In genomic region chr17:67156269-67157199, GRCh38 we compare ENCODE assay signal across 11 cellular contexts.
DNase-seq lines count a peak whose midpoint lies in the region; TF ChIP-seq lines count a peak whose summit lies in the region.
"Had no signal": no experiment of that assay in that cellular context is flagged by ENCODE, and none has a peak within 500 bp of the region (broad histone marks: within the 10 kb centered on the region; RNA-seq: fewer than 3 reads in every experiment).

No MANE protein-coding gene starts in this region.

- H3K4me2 ChIP-seq in mesendoderm (ENCODE audit: low read length) (no peak overlapping the region), smooth muscle cell (no peak overlapping the region)

- H3K79me2 ChIP-seq in mesendoderm (ENCODE audit: control insufficient read depth, insufficient read depth, low read length) (no peaks in the 10 kb centered on the region), smooth muscle cell (ENCODE audit: low read depth) (no peaks in the 10 kb centered on the region)

- H3K23ac ChIP-seq in mesendoderm (ENCODE audit: low read length), result no peak overlapping the region

- H3K4me3 ChIP-seq in NB4 (ENCODE audit: low read depth, low read length) (no peak overlapping the region), astrocyte of the spinal cord (ENCODE audit: low read depth, low read length) (no peak overlapping the region), mesendoderm (ENCODE audit: low read length) (no peak overlapping the region), smooth muscle cell (no peak overlapping the region), colonic mucosa (no peak overlapping the region)

- H3K27ac ChIP-seq in mesendoderm (ENCODE audit: low read depth, low read length) (no peak overlapping the region), smooth muscle cell (ENCODE audit: low read depth) (no peak overlapping the region), colonic mucosa (no peak overlapping the region)

- no peak overlapping the region for H3K18ac ChIP-seq in mesendoderm (ENCODE audit: low read length)

- no peak overlapping the region for H2AK5ac ChIP-seq in mesendoderm (ENCODE audit: low read length)

- H2BK5ac ChIP-seq in mesendoderm (ENCODE audit: low read length), result no peak overlapping the region

- WGBS in mesendoderm (ENCODE audit: extremely low coverage, insufficient coverage, low lambda C conversion rate), result no CpG with 5 or more reads among the region's 9 CpGs
- WGBS in smooth muscle cell (ENCODE audit: low lambda C conversion rate), result 80% methylated on average over 9 of the region's 9 CpGs

- no peak overlapping the region for H2AFZ ChIP-seq in smooth muscle cell (ENCODE audit: low read depth)

- H3K4me1 ChIP-seq in mesendoderm (ENCODE audit: control insufficient read depth, low read depth, low read length) (no peaks in the 10 kb centered on the region), smooth muscle cell (ENCODE audit: low read depth) (no peaks in the 10 kb centered on the region), colonic mucosa (no peaks in the 10 kb centered on the region)

- no peak overlapping the region for H2BK15ac ChIP-seq in mesendoderm (replicated peaks; ENCODE audit: low read depth)

- H3K4ac ChIP-seq in mesendoderm (ENCODE audit: low read depth, low read length), result no peak overlapping the region

- peaks cover 20% of the 10 kb centered on the region for H4K20me1 ChIP-seq in smooth muscle cell (ENCODE audit: low read depth)

- H3F3A ChIP-seq in smooth muscle cell (ENCODE audit: low read depth), result peaks cover 4% of the 10 kb centered on the region

- H3K9ac ChIP-seq in mesendoderm (ENCODE audit: low read length) (no peak overlapping the region), smooth muscle cell (ENCODE audit: low read depth) (no peak overlapping the region), colonic mucosa (ENCODE audit: low read depth in 2 of 2, low read length in 2 of 2) (no peak overlapping the region)

- in situ Hi-C loops in astrocyte of the spinal cord (cut with HindIII; ENCODE audit: low sequenced_read_pairs), result no loop called here

- H2BK120ac ChIP-seq in mesendoderm (ENCODE audit: low read depth, low read length), result no peak overlapping the region

- H4K8ac ChIP-seq in mesendoderm (ENCODE audit: low read depth, low read length), result no peak overlapping the region

- peaks cover 1% of the 10 kb centered on the region for H3K36me3 ChIP-seq in mesendoderm (ENCODE audit: control insufficient read depth, insufficient read depth, low read length)
- peaks cover 11% of the 10 kb centered on the region for H3K36me3 ChIP-seq in smooth muscle cell (ENCODE audit: low read depth)
- peaks cover 10% of the 10 kb centered on the region for H3K36me3 ChIP-seq in colonic mucosa

- no peak overlapping the region for H4K5ac ChIP-seq in mesendoderm (ENCODE audit: low read length)

- DNase-seq in activated CD4-positive, alpha-beta T cell treated with anti-CD3 and anti-CD28 coated beads for 48 hours, result peak; percentile 31
- DNase-seq in activated CD4-positive, alpha-beta T cell treated with anti-CD3 and anti-CD28 coated beads for 1 hour, result no peak
- peak; percentile 55 for DNase-seq in NB4 (ENCODE audit: low read depth)
- DNase-seq in astrocyte of the spinal cord (ENCODE audit: low read depth, low spot score), result peak; percentile 60
- peak; percentile 30 for DNase-seq in mesendoderm
- no peak for DNase-seq in smooth muscle cell (lab: John Stamatoyannopoulos, UW; ENCODE audit: unreplicated experiment)
- no peak for DNase-seq in colonic mucosa
- no peak for DNase-seq in NCI-H2171 treated with DMSO at 0.1 percent for 48 hours (lab: John Stamatoyannopoulos, UW)
- DNase-seq: activated CD4-positive, CD25-positive, alpha-beta regulatory T cell; naive thymus-derived CD4-positive, alpha-beta T cell; small intestine had no signal

- intact Hi-C loops in colonic mucosa (cut with DNase I), result loop anchor here (10.0 kb wide), 1 partner anchor 242 kb away; no protein-coding TSS in a partner anchor

- no peaks in the 10 kb centered on the region for H3K9me3 ChIP-seq in smooth muscle cell (replicated peaks; ENCODE audit: low read depth)
- no peaks in the 10 kb centered on the region for H3K9me3 ChIP-seq in colonic mucosa

- no peak for TF ChIP-seq POLR2A in NB4 (IDR thresholded peaks at IDR 0.05; ENCODE audit: extremely low read depth, insufficient read length)

- H3K27me3 ChIP-seq in mesendoderm (ENCODE audit: insufficient read depth, low read length, poor library complexity), result no peaks in the 10 kb centered on the region
- H3K27me3 ChIP-seq in smooth muscle cell (ENCODE audit: low read depth), result no peaks in the 10 kb centered on the region
- H3K27me3 ChIP-seq in colonic mucosa, result no peaks in the 10 kb centered on the region

- peaks cover 2% of the 10 kb centered on the region for H3K79me1 ChIP-seq in mesendoderm (ENCODE audit: low read length)

- TF ChIP-seq CTCF in NB4 (IDR thresholded peaks at IDR 0.05; ENCODE audit: low read depth, low read length) (no peak), astrocyte of the spinal cord (IDR thresholded peaks at IDR 0.05; ENCODE audit: low read depth, low read length) (no peak), smooth muscle cell (IDR thresholded peaks at IDR 0.05; ENCODE audit: borderline replicate concordance, insufficient read depth, poor library complexity, severe bottlenecking) (no peak), colonic mucosa (IDR thresholded peaks at IDR 0.05) (no peak)

- H3K56ac ChIP-seq in mesendoderm (ENCODE audit: low read length), result no peak overlapping the region

Comparison
In these comparisons a context has a peak if more than half of its experiments do, and no peak if none do; other contexts are left out.
1. DNase-seq: peak in activated CD4-positive, alpha-beta T cell treated with anti-CD3 and anti-CD28 coated beads for 48 hours (single experiment), NB4 (single experiment), astrocyte of the spinal cord (single experiment) and mesendoderm (single experiment); none in activated CD4-positive, alpha-beta T cell treated with anti-CD3 and anti-CD28 coated beads for 1 hour (single experiment), smooth muscle cell (single experiment), colonic mucosa (single experiment) and NCI-H2171 treated with DMSO at 0.1 percent for 48 hours (single experiment).